8 cellular contexts compared by ENCODE assay signal in genomic region chr11:75667831-75668507, GRCh38. TPM values are rescaled to one million over a fixed set of nuclear protein-coding genes. Genes with fewer than 3 reads are reported as not detected.
A peak's percentile ranks its signal among the peaks of the same experiment; 100 is the strongest.
DNase-seq lines count a peak whose midpoint lies in the region; ATAC-seq and TF ChIP-seq lines count a peak whose summit lies in the region.

No MANE protein-coding gene starts in this region.

- ATAC-seq in HG02610 (IDR thresholded peaks at IDR 0.05; ENCODE audit: unreplicated experiment), result no peak

- H3K9me3 ChIP-seq in muscle layer of duodenum (ENCODE audit: control insufficient read depth in 1 of 2, low read length in 2 of 2), result no peaks in the 10 kb centered on the region
- H3K9me3 ChIP-seq in uterus, result no peaks in the 10 kb centered on the region

- intact Hi-C loops in uterus (cut with DNase I; ENCODE audit: low total_unique reads), result no loop called here

- H3K9me3 Mint-ChIP-seq in activated CD4-positive, alpha-beta memory T cell treated with anti-CD3 and anti-CD28 coated beads, Interleukin-2, amount 10 ng/mL, durations not matched to agents 7 days and 5 days, result peaks cover 2% of the 10 kb centered on the region

- no peak for TF ChIP-seq POLR2A in uterus (IDR thresholded peaks at IDR 0.05)

- H3K27ac ChIP-seq in muscle layer of duodenum (ENCODE audit: low read length) (no peak overlapping the region), uterus (peak overlapping the region; percentile 47 to 77)

- peaks cover 77% of the 10 kb centered on the region for H3K27me3 Mint-ChIP-seq in activated CD4-positive, alpha-beta memory T cell treated with anti-CD3 and anti-CD28 coated beads, Interleukin-2, amount 10 ng/mL, durations not matched to agents 7 days and 5 days

- CTCF ChIA-PET in activated CD4-positive, alpha-beta memory T cell treated with anti-CD3 and anti-CD28 coated beads, Interleukin-2, amount 10 ng/mL, durations not matched to agents 7 days and 5 days (lab: Charles Lee), result interaction anchor here (1.4 to 1.9 kb wide), 2 partner anchors 10 to 238 kb away, joined by 3 to 5 read pairs; no protein-coding TSS in a partner anchor

- H3K4me3 ChIP-seq in fibroblast of mammary gland (ENCODE audit: control insufficient read depth, low read depth, low read length), result peak overlapping the region; percentile 25
- H3K4me3 ChIP-seq in muscle layer of duodenum (ENCODE audit: low read depth in 1 of 2, low read length in 2 of 2), result peak overlapping the region; percentile 52 to 69
- H3K4me3 ChIP-seq in uterus, result peak overlapping the region; percentile 35 to 46

- peaks cover 0 to 18% of the 10 kb centered on the region in 2 donors for H3K4me1 ChIP-seq in muscle layer of duodenum (ENCODE audit: control insufficient read depth in 1 of 2, insufficient read depth in 2 of 2, low read length in 2 of 2)
- peaks cover 0 to 5% of the 10 kb centered on the region in 2 donors for H3K4me1 ChIP-seq in uterus

- H3K27ac Mint-ChIP-seq in activated CD4-positive, alpha-beta memory T cell treated with anti-CD3 and anti-CD28 coated beads, Interleukin-2, amount 10 ng/mL, durations not matched to agents 7 days and 5 days, result no peak overlapping the region

- no peak for TF ChIP-seq CTCF in fibroblast of mammary gland (conservative IDR thresholded peaks at IDR 0.05; ENCODE audit: control insufficient read depth, insufficient read depth, low read depth, low read length)
- no peak for TF ChIP-seq CTCF in uterus (IDR thresholded peaks at IDR 0.05)

- POLR2A ChIA-PET in activated CD4-positive, alpha-beta memory T cell treated with anti-CD3 and anti-CD28 coated beads, Interleukin-2, amount 10 ng/mL, durations not matched to agents 7 days and 5 days (lab: Charles Lee), result interaction anchor here (1.1 kb wide), 1 partner anchor 143 kb away, joined by 3 read pairs; the partner anchor contains the start of gene GDPD5

- peaks cover 8% of the 10 kb centered on the region for H3K36me3 Mint-ChIP-seq in activated CD4-positive, alpha-beta memory T cell treated with anti-CD3 and anti-CD28 coated beads, Interleukin-2, amount 10 ng/mL, durations not matched to agents 7 days and 5 days (ENCODE audit: low read depth)

- H3K4me1 Mint-ChIP-seq in activated CD4-positive, alpha-beta memory T cell treated with anti-CD3 and anti-CD28 coated beads, Interleukin-2, amount 10 ng/mL, durations not matched to agents 7 days and 5 days, result peaks cover 36% of the 10 kb centered on the region

- DNase-seq in ELR (ENCODE audit: low read depth) (peak; percentile 66), M059J (ENCODE audit: low read depth) (peak; percentile 40), fibroblast of mammary gland (ENCODE audit: low read depth) (peak; percentile 20), uterus (peak; percentile 48 to 65), SIG-M5 (lab: John Stamatoyannopoulos, UW) (no peak)
- DNase-seq in activated CD4-positive, alpha-beta memory T cell treated with anti-CD3 and anti-CD28 coated beads, Interleukin-2, amount 10 ng/mL, durations not matched to agents 7 days and 5 days, result peak; percentile 52

- peaks cover 10% of the 10 kb centered on the region for H3K27me3 ChIP-seq in muscle layer of duodenum (ENCODE audit: low read depth, low read length)
- H3K27me3 ChIP-seq in uterus, result no peaks in the 10 kb centered on the region

- H3K36me3 ChIP-seq in muscle layer of duodenum (ENCODE audit: control insufficient read depth in 1 of 2, insufficient read depth in 2 of 2, low read length in 2 of 2) (no peaks in the 10 kb centered on the region), uterus (no peaks in the 10 kb centered on the region)

- peak overlapping the region; percentile 82 for H3K4me3 Mint-ChIP-seq in activated CD4-positive, alpha-beta memory T cell treated with anti-CD3 and anti-CD28 coated beads, Interleukin-2, amount 10 ng/mL, durations not matched to agents 7 days and 5 days

RNA-seq across cellular contexts. Expression of gene MAP6, which starts 0.9 kb away (rescaled TPM):
- total RNA-seq in M059J (2014; rRNA removed; shearing (Covaris generic)), result 0.02 and 0.32 TPM in 2 replicates
- 1 to 10 TPM; 1.5 to 1.6 TPM for total RNA-seq in activated CD4-positive, alpha-beta memory T cell treated with anti-CD3 and anti-CD28 coated beads, Interleukin-2, amount 10 ng/mL, durations not matched to agents 7 days and 5 days
- total RNA-seq in uterus, result 10 to 100 TPM in 3 of 4 donors, 1 to 10 TPM in 1; 7.9 to 22.1 (median 14.4) TPM

RNA-seq across cellular contexts. Expression of gene MOGAT2, which starts 49.7 kb away (rescaled TPM):
- total RNA-seq in M059J (2014; rRNA removed; shearing (Covaris generic)), result not detected in 2 replicates
- total RNA-seq in activated CD4-positive, alpha-beta memory T cell treated with anti-CD3 and anti-CD28 coated beads, Interleukin-2, amount 10 ng/mL, durations not matched to agents 7 days and 5 days, result not detected
- total RNA-seq in uterus, result under 1 TPM in 2 of 4 donors, not detected in 2; 0.29 to 0.62 TPM
